Comparison of ENCODE assay signal across 22 cellular contexts in genomic region chrX:52265713-52266112, GRCh38.
"Had no signal": no experiment of that assay in that cellular context is flagged by ENCODE, and none has a peak within 500 bp of the region (broad histone marks: within the 10 kb centered on the region; RNA-seq: fewer than 3 reads in every experiment).

No MANE protein-coding gene starts in this region.

- H3K36me3 Mint-ChIP-seq: memory B cell; mesothelial cell of epicardium; natural killer cell treated with Interleukin-12 subunit alpha and Interleukin-12 subunit beta and Interleukin-15 and Interleukin-18, amount 100 ng/mL, for 72 hours had no signal

- H3K27ac Mint-ChIP-seq: memory B cell; mesothelial cell of epicardium; natural killer cell treated with Interleukin-12 subunit alpha and Interleukin-12 subunit beta and Interleukin-15 and Interleukin-18, amount 100 ng/mL, for 72 hours had no signal

- H2AFZ ChIP-seq: hepatocyte had no signal

- H3K27me3 ChIP-seq: hepatocyte, right atrium auricular region, sigmoid colon, transverse colon had no signal

- H3K27ac ChIP-seq: coronary artery, hepatocyte, left ventricle myocardium inferior, lower lobe of right lung, neutrophil, right atrium auricular region, sigmoid colon, skin epidermis, stomach, thoracic aorta, transverse colon had no signal

- H3K36me3 ChIP-seq: left ventricle myocardium inferior, lower lobe of right lung, neutrophil, right atrium auricular region, sigmoid colon, stomach, thoracic aorta, transverse colon had no signal

- DNase-seq: effector CD8-positive, alpha-beta T cell; foreskin melanocyte; head of caudate nucleus; kidney; left cardiac atrium; left ventricle myocardium inferior; lower lobe of right lung; sigmoid colon; stimulated activated CD4-positive, alpha-beta T cell treated with anti-CD3 and anti-CD28 coated beads, Interleukin-2, amount 100 ng/mL, for 24 hours; stimulated activated naive CD4-positive, alpha-beta T cell; stomach; substantia nigra; transverse colon had no signal

- H3K4me3 Mint-ChIP-seq: memory B cell; mesothelial cell of epicardium; natural killer cell treated with Interleukin-12 subunit alpha and Interleukin-12 subunit beta and Interleukin-15 and Interleukin-18, amount 100 ng/mL, for 72 hours had no signal

- H3K4me3 ChIP-seq: coronary artery, hepatocyte, left ventricle myocardium inferior, lower lobe of right lung, right atrium auricular region, sigmoid colon, skin epidermis, stomach, thoracic aorta, transverse colon had no signal

- H3K4me1 ChIP-seq: left ventricle myocardium inferior, lower lobe of right lung, right atrium auricular region had no signal

- H3K4me2 ChIP-seq: hepatocyte had no signal

- H3K79me2 ChIP-seq: hepatocyte had no signal

- H3K9me3 ChIP-seq: left ventricle myocardium inferior, lower lobe of right lung, neutrophil, right atrium auricular region, sigmoid colon, stomach, thoracic aorta, transverse colon had no signal

- H3K9me3 Mint-ChIP-seq: memory B cell; natural killer cell treated with Interleukin-12 subunit alpha and Interleukin-12 subunit beta and Interleukin-15 and Interleukin-18, amount 100 ng/mL, for 72 hours had no signal
